ENCODE assay signal across 24 cellular contexts in genomic region chr18:22335644-22336275, GRCh38.
DNase-seq lines count a peak whose midpoint lies in the region; ATAC-seq, FAIRE-seq and TF ChIP-seq lines count a peak whose summit lies in the region.
"Had no signal": no experiment of that assay in that cellular context is flagged by ENCODE, and none has a peak within 500 bp of the region (broad histone marks: within the 10 kb centered on the region; RNA-seq: fewer than 3 reads in every experiment).

No MANE protein-coding gene starts in this region.

- intact Hi-C loops in spleen (cut with DNase I; ENCODE audit: low total_unique reads) (no loop called here), PC-3 (cut with micrococcal nuclease) (no loop called here)

- H3K27me3 ChIP-seq in duodenal mucosa (ENCODE audit: control insufficient read depth in 1 of 2, insufficient read depth in 2 of 2, low read length in 2 of 2), result no peaks in the 10 kb centered on the region
- no peaks in the 10 kb centered on the region for H3K27me3 ChIP-seq in spleen (replicated peaks in 1 of 7)
- no peaks in the 10 kb centered on the region for H3K27me3 ChIP-seq in PC-3 (ENCODE audit: low read length)
- H3K27me3 ChIP-seq: ovary had no signal

- no peak overlapping the region for H3K4me2 ChIP-seq in PC-3 (ENCODE audit: low read length)

- H3K9ac ChIP-seq in duodenal mucosa (ENCODE audit: low read depth in 1 of 2, low read length in 2 of 2), result peak overlapping the region; percentile 43 to 58
- H3K9ac ChIP-seq in PC-3 (ENCODE audit: low read length), result no peak overlapping the region

- peak overlapping the region; percentile 50 for H3K4me3 ChIP-seq in duodenal mucosa (ENCODE audit: low read depth in 1 of 2, low read length in 2 of 2)
- no peak overlapping the region for H3K4me3 ChIP-seq in spleen
- H3K4me3 ChIP-seq in PC-3 (ENCODE audit: low read length), result no peak overlapping the region
- H3K4me3 ChIP-seq: esophagus squamous epithelium, lung, ovary had no signal

- no peak overlapping the region for H2AFZ ChIP-seq in PC-3 (ENCODE audit: low read length)

- no peaks in the 10 kb centered on the region for H4K20me1 ChIP-seq in PC-3 (ENCODE audit: low read length)

- peaks cover 17 to 27% of the 10 kb centered on the region in 2 donors for H3K4me1 ChIP-seq in duodenal mucosa (ENCODE audit: control insufficient read depth in 1 of 2, insufficient read depth in 2 of 2, low read length in 2 of 2)
- H3K4me1 ChIP-seq in spleen, result peaks cover 0 to 48% (median 26%) of the 10 kb centered on the region in 6 donors
- H3K4me1 ChIP-seq in PC-3 (ENCODE audit: insufficient read depth, low read length), result no peaks in the 10 kb centered on the region

- TF ChIP-seq CTCF in spleen (IDR thresholded peaks at IDR 0.05 in 8 of 11, conservative IDR thresholded peaks at IDR 0.05 in 3 of 11) (no peak), PC-3 (conservative IDR thresholded peaks at IDR 0.05; ENCODE audit: low read depth, low read length) (no peak)

- no TSS peak for BruUV-seq in PC-3 (replicated peaks; lab: Mats Ljungman, UMichigan)

- H3K9me3 ChIP-seq in duodenal mucosa (ENCODE audit: control insufficient read depth in 1 of 2, low read length in 2 of 2), result no peaks in the 10 kb centered on the region
- no peaks in the 10 kb centered on the region for H3K9me3 ChIP-seq in spleen
- no peaks in the 10 kb centered on the region for H3K9me3 ChIP-seq in PC-3 (ENCODE audit: low read length)
- H3K9me3 ChIP-seq: esophagus squamous epithelium, ovary had no signal

- POLR2A ChIA-PET in PC-3 (lab: Charles Lee; ENCODE audit: unreplicated experiment), result no interaction called here

- no peaks in the 10 kb centered on the region for H3K36me3 ChIP-seq in duodenal mucosa (ENCODE audit: control insufficient read depth in 1 of 2, insufficient read depth in 2 of 2, low read length in 2 of 2)
- H3K36me3 ChIP-seq in spleen, result no peaks in the 10 kb centered on the region
- H3K36me3 ChIP-seq in PC-3 (ENCODE audit: low read depth, low read length), result no peaks in the 10 kb centered on the region
- H3K36me3 ChIP-seq: esophagus squamous epithelium, ovary had no signal

- ATAC-seq in left lobe of liver (peak; percentile 50), PC-3 (no peak), GM18909 (IDR thresholded peaks at IDR 0.05; ENCODE audit: poor library complexity, unreplicated experiment) (no peak)
- no peak for ATAC-seq in activated T-helper 17 cell treated with anti-CD3 and anti-CD28 coated beads, Interleukin-2, amount 50 U/mL, for 72 hours (replicated peaks)
- ATAC-seq: naive thymus-derived CD4-positive, alpha-beta T cell; stimulated activated naive B cell treated with anti-CD40 and anti-IgM and Interleukin-4, amounts not matched to agents 10 μg/mL and 1 μg/mL and 100 μg/mL, for 72 hours had no signal

- H3K79me2 ChIP-seq in PC-3 (ENCODE audit: low read length), result no peaks in the 10 kb centered on the region

- peaks cover 4% of the 10 kb centered on the region for H3K9me3 Mint-ChIP-seq in activated T-helper 17 cell treated with anti-CD3 and anti-CD28 coated beads, Interleukin-2, amount 50 U/mL, for 72 hours
- H3K9me3 Mint-ChIP-seq: activated CD4-positive, alpha-beta T cell treated with anti-CD3 and anti-CD28 coated beads, Interleukin-2, amount 10 ng/mL, durations not matched to agents 24 days and 14 days; HFFc6; T-helper 1 cell treated with Interleukin-12 subunit alpha and Interleukin-12 subunit beta and Interleukin-4 antibody, amounts not matched to agents 30 μg/mL and 1 μg/mL, for 36 hours had no signal

- CTCF ChIA-PET in PC-3 (lab: Charles Lee), result no interaction called here

- no peaks in the 10 kb centered on the region for H3K4me1 Mint-ChIP-seq in activated T-helper 17 cell treated with anti-CD3 and anti-CD28 coated beads, Interleukin-2, amount 50 U/mL, for 72 hours
- H3K4me1 Mint-ChIP-seq: activated CD4-positive, alpha-beta T cell treated with anti-CD3 and anti-CD28 coated beads, Interleukin-2, amount 10 ng/mL, durations not matched to agents 24 days and 14 days; stimulated activated naive B cell treated with anti-CD40 and anti-IgM and Interleukin-4, amounts not matched to agents 10 μg/mL and 1 μg/mL and 100 μg/mL, for 72 hours had no signal

- peak; percentile 34 for DNase-seq in NCI-H226
- no peak for DNase-seq in left lobe of liver (ENCODE audit: low spot score)
- no peak for DNase-seq in spleen
- no peak for DNase-seq in PC-3
- no peak for DNase-seq in HTR-8/SVneo (ENCODE audit: insufficient read length, low spot score)
- DNase-seq: activated CD4-positive, alpha-beta T cell treated with anti-CD3 and anti-CD28 coated beads, Interleukin-2, amount 10 ng/mL, durations not matched to agents 24 days and 14 days; activated CD8-positive, alpha-beta memory T cell treated with anti-CD3 and anti-CD28 coated beads, Interleukin-2, amount 50 U/mL, for 4 hours; activated gamma-delta T cell; esophagus squamous epithelium; GDM1; HFFc6; IMR-90; naive thymus-derived CD4-positive, alpha-beta T cell; NCI-H1436; NCI-H526; ovary; SIG-M5; stimulated activated naive B cell treated with anti-CD40 and anti-IgM and Interleukin-4, amounts not matched to agents 10 μg/mL and 1 μg/mL and 100 μg/mL, for 72 hours had no signal

- no peaks in the 10 kb centered on the region for H3K9me2 ChIP-seq in PC-3 (replicated peaks; ENCODE audit: low read length)

- H3K4me3 Mint-ChIP-seq in activated T-helper 17 cell treated with anti-CD3 and anti-CD28 coated beads, Interleukin-2, amount 50 U/mL, for 72 hours, result no peak overlapping the region
- H3K4me3 Mint-ChIP-seq: activated CD4-positive, alpha-beta T cell treated with anti-CD3 and anti-CD28 coated beads, Interleukin-2, amount 10 ng/mL, durations not matched to agents 24 days and 14 days; HFFc6; naive thymus-derived CD4-positive, alpha-beta T cell; stimulated activated naive B cell treated with anti-CD40 and anti-IgM and Interleukin-4, amounts not matched to agents 10 μg/mL and 1 μg/mL and 100 μg/mL, for 72 hours; T-helper 1 cell treated with Interleukin-12 subunit alpha and Interleukin-12 subunit beta and Interleukin-4 antibody, amounts not matched to agents 30 μg/mL and 1 μg/mL, for 36 hours had no signal

- H3K27ac ChIP-seq in duodenal mucosa (ENCODE audit: low read depth, low read length) (peak overlapping the region; percentile 27), spleen (peak overlapping the region; percentile 9 to 76 (median 56)), PC-3 (ENCODE audit: low read length) (no peak overlapping the region)
- H3K27ac ChIP-seq: C4-2B, esophagus squamous epithelium, ovary had no signal

- no peak for TF ChIP-seq POLR2A in spleen (IDR thresholded peaks at IDR 0.05)

- no peaks in the 10 kb centered on the region for H3K27me3 Mint-ChIP-seq in activated T-helper 17 cell treated with anti-CD3 and anti-CD28 coated beads, Interleukin-2, amount 50 U/mL, for 72 hours
- H3K27me3 Mint-ChIP-seq: activated CD4-positive, alpha-beta T cell treated with anti-CD3 and anti-CD28 coated beads, Interleukin-2, amount 10 ng/mL, durations not matched to agents 24 days and 14 days; naive thymus-derived CD4-positive, alpha-beta T cell had no signal

- H3K36me3 Mint-ChIP-seq in activated T-helper 17 cell treated with anti-CD3 and anti-CD28 coated beads, Interleukin-2, amount 50 U/mL, for 72 hours (ENCODE audit: low read depth), result no peaks in the 10 kb centered on the region
- H3K36me3 Mint-ChIP-seq: stimulated activated naive B cell treated with anti-CD40 and anti-IgM and Interleukin-4, amounts not matched to agents 10 μg/mL and 1 μg/mL and 100 μg/mL, for 72 hours had no signal

- H3K27ac Mint-ChIP-seq in activated T-helper 17 cell treated with anti-CD3 and anti-CD28 coated beads, Interleukin-2, amount 50 U/mL, for 72 hours, result no peak overlapping the region
- H3K27ac Mint-ChIP-seq: activated CD4-positive, alpha-beta T cell treated with anti-CD3 and anti-CD28 coated beads, Interleukin-2, amount 10 ng/mL, durations not matched to agents 24 days and 14 days; HFFc6; naive thymus-derived CD4-positive, alpha-beta T cell; stimulated activated naive B cell treated with anti-CD40 and anti-IgM and Interleukin-4, amounts not matched to agents 10 μg/mL and 1 μg/mL and 100 μg/mL, for 72 hours; T-helper 1 cell treated with Interleukin-12 subunit alpha and Interleukin-12 subunit beta and Interleukin-4 antibody, amounts not matched to agents 30 μg/mL and 1 μg/mL, for 36 hours had no signal

- no peaks in the 10 kb centered on the region for H3F3A ChIP-seq in PC-3 (ENCODE audit: low read length, unreplicated experiment)

- 59 to 78% (median 63%) methylated on average over 15 to 17 of the region's 17 CpGs for WGBS in spleen, 5 donors

- no peak for FAIRE-seq in HTR-8/SVneo (lab: Jason Lieb, UNC)

Comparison
In these comparisons a context has a peak if more than half of its experiments do, and no peak if none do; other contexts are left out.
1. H3K4me3 ChIP-seq: peak in duodenal mucosa (2 of 2); none in spleen (0 of 8) and PC-3 (single experiment).